In the genomic region with DNA sequence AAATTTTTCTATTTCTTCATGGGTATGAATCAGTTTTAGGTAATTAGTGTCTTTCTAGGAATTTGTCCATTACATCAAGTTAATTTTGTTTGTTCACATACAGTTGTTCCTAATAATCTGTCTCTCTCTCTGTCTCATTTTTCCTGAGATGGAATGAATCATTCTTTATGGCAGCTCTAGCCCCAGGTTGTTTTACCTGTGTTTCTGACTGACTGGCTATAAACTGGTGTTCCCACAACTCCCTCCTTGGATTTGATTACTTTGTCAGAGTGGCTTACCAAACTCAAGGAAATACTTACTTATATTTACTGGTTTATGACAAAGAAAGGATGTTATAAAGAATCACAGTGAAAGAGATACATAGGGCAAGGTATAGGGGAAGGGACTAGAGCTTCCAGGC, we compare ENCODE assay signal across 18 cellular contexts.
"Had no signal": no experiment of that assay in that cellular context is flagged by ENCODE, and none has a peak within 500 bp of the region (broad histone marks: within the 10 kb centered on the region; RNA-seq: fewer than 3 reads in every experiment).

No MANE protein-coding gene starts in this region.

- H3K36me3 ChIP-seq: neutrophil had no signal

- H3K27ac ChIP-seq: ascending aorta, neutrophil, pancreas, sigmoid colon, testis had no signal

- H3K27me3 Mint-ChIP-seq: activated CD4-positive, alpha-beta T cell treated with anti-CD3 and anti-CD28 coated beads, Interleukin-2, amount 10 ng/mL, durations not matched to agents 24 days and 14 days; stimulated activated memory B cell treated with anti-CD40 and anti-IgM and Interleukin-4, amounts not matched to agents 10 μg/mL and 1 μg/mL and 100 μg/mL, for 72 hours; T-cell had no signal

- H3K36me3 Mint-ChIP-seq: natural killer cell had no signal

- ATAC-seq: activated CD8-positive, alpha-beta T cell treated with anti-CD3 and anti-CD28 coated beads, Interleukin-2, amount 10 ng/mL, durations not matched to agents 7 days and 5 days; activated T-cell treated with anti-CD3 and anti-CD28 coated beads, Interleukin-2, amount 50 U/mL, for 4 hours; natural killer cell; pancreas; SK-N-SH treated with all-trans-retinoic acid at 6 μM for 48 hours; stimulated activated memory B cell treated with anti-CD40 and anti-IgM and Interleukin-4, amounts not matched to agents 10 μg/mL and 1 μg/mL and 100 μg/mL, for 72 hours; T-cell had no signal

- H3K9me3 ChIP-seq: ascending aorta, neutrophil, pancreas, sigmoid colon, testis had no signal

- H3K27me3 ChIP-seq: ascending aorta, neutrophil, pancreas, sigmoid colon, testis had no signal

- H3K4me3 Mint-ChIP-seq: activated CD4-positive, alpha-beta T cell treated with anti-CD3 and anti-CD28 coated beads, Interleukin-2, amount 10 ng/mL, durations not matched to agents 24 days and 14 days; activated CD8-positive, alpha-beta T cell treated with anti-CD3 and anti-CD28 coated beads, Interleukin-2, amount 10 ng/mL, durations not matched to agents 7 days and 5 days; activated T-cell treated with anti-CD3 and anti-CD28 coated beads, Interleukin-2, amount 50 U/mL, for 4 hours; natural killer cell; stimulated activated memory B cell treated with anti-CD40 and anti-IgM and Interleukin-4, amounts not matched to agents 10 μg/mL and 1 μg/mL and 100 μg/mL, for 72 hours; T-cell had no signal

- H3K9me3 Mint-ChIP-seq: activated CD4-positive, alpha-beta T cell treated with anti-CD3 and anti-CD28 coated beads, Interleukin-2, amount 10 ng/mL, durations not matched to agents 24 days and 14 days; natural killer cell had no signal

- H3K4me1 ChIP-seq: ascending aorta, pancreas, sigmoid colon, testis had no signal

- H3K27ac Mint-ChIP-seq: activated CD4-positive, alpha-beta T cell treated with anti-CD3 and anti-CD28 coated beads, Interleukin-2, amount 10 ng/mL, durations not matched to agents 24 days and 14 days; activated CD8-positive, alpha-beta T cell treated with anti-CD3 and anti-CD28 coated beads, Interleukin-2, amount 10 ng/mL, durations not matched to agents 7 days and 5 days; natural killer cell; stimulated activated memory B cell treated with anti-CD40 and anti-IgM and Interleukin-4, amounts not matched to agents 10 μg/mL and 1 μg/mL and 100 μg/mL, for 72 hours; T-cell had no signal

- DNase-seq: activated CD4-positive, alpha-beta T cell treated with anti-CD3 and anti-CD28 coated beads, Interleukin-2, amount 10 ng/mL, durations not matched to agents 24 days and 14 days; activated CD8-positive, alpha-beta T cell treated with anti-CD3 and anti-CD28 coated beads, Interleukin-2, amount 10 ng/mL, durations not matched to agents 7 days and 5 days; activated effector memory CD4-positive, alpha-beta T cell treated with Interleukin-2 at 50 U/mL for 16 hours; activated naive CD4-positive, alpha-beta T cell treated with anti-CD3 and anti-CD28 coated beads, Interleukin-2, amount 50 U/mL, for 16 hours; activated T-cell treated with anti-CD3 and anti-CD28 coated beads, Interleukin-2, amount 50 U/mL, for 4 hours; head of caudate nucleus; kidney glomerular epithelial cell; mesendoderm; natural killer cell; pancreas; sigmoid colon; stimulated activated CD4-positive, alpha-beta T cell treated with anti-CD3 and anti-CD28 coated beads, Interleukin-4, amount 100 ng/mL, for 4 hours; T-cell; testis had no signal

- H3K4me3 ChIP-seq: ascending aorta, pancreas, sigmoid colon, testis had no signal
